ENCODE assay signal across 13 cellular contexts in genomic region chr1:227998374-227999055, GRCh38. TPM values are rescaled to one million over a fixed set of nuclear protein-coding genes. Genes with fewer than 3 reads are reported as not detected.
DNase-seq lines count a peak whose midpoint lies in the region; ATAC-seq and FAIRE-seq lines count a peak whose summit lies in the region.
"Had no signal": no experiment of that assay in that cellular context is flagged by ENCODE, and none has a peak within 500 bp of the region (broad histone marks: within the 10 kb centered on the region; RNA-seq: fewer than 3 reads in every experiment).

No MANE protein-coding gene starts in this region.

- no peak for FAIRE-seq in urothelium cell line (lab: Jason Lieb, UNC)

- H3K4me1 Mint-ChIP-seq in activated naive CD4-positive, alpha-beta T cell treated with anti-CD3 and anti-CD28 coated beads for 36 hours (ENCODE audit: low read depth) = no peaks in the 10 kb centered on the region
- H3K4me1 Mint-ChIP-seq: GM23338 had no signal

- peaks cover 27% of the 10 kb centered on the region for H3K9me3 Mint-ChIP-seq in activated naive CD4-positive, alpha-beta T cell treated with anti-CD3 and anti-CD28 coated beads for 36 hours

- H3K27ac Mint-ChIP-seq in activated naive CD4-positive, alpha-beta T cell treated with anti-CD3 and anti-CD28 coated beads for 36 hours = no peak overlapping the region
- H3K27ac Mint-ChIP-seq: CD4-positive, alpha-beta T cell; GM23338 had no signal

- H3K4me3 Mint-ChIP-seq in activated naive CD4-positive, alpha-beta T cell treated with anti-CD3 and anti-CD28 coated beads for 36 hours = no peak overlapping the region
- H3K4me3 Mint-ChIP-seq: CD4-positive, alpha-beta T cell; GM23338 had no signal

- peaks cover 22% of the 10 kb centered on the region for H3K27me3 Mint-ChIP-seq in activated naive CD4-positive, alpha-beta T cell treated with anti-CD3 and anti-CD28 coated beads for 36 hours (ENCODE audit: low read depth)

- intact Hi-C loops in cardiac septum (cut with DNase I) = no loop called here
- intact Hi-C loops in Right ventricle myocardium superior (cut with DNase I) = no loop called here
- intact Hi-C loops in posterior vena cava (cut with DNase I) = no loop called here
- intact Hi-C loops in activated naive CD4-positive, alpha-beta T cell treated with anti-CD3 and anti-CD28 coated beads for 36 hours (cut with micrococcal nuclease) = loop anchor here (1.0 to 2.0 kb wide), 3 partner anchors 105 to 516 kb away; partner anchors contain the start of gene C1orf35

- DNase-seq in cardiac septum (ENCODE audit: low spot score) (peak; percentile 62), Right ventricle myocardium superior (no peak), iPS-NIHi7 (ENCODE audit: extremely low spot score) (peak; percentile 6), posterior vena cava (ENCODE audit: low spot score) (peak; percentile 29), urothelium cell line (ENCODE audit: low spot score) (peak; percentile 0), OCI-M1 (lab: John Stamatoyannopoulos, UW) (no peak)
- DNase-seq in activated naive CD4-positive, alpha-beta T cell treated with anti-CD3 and anti-CD28 coated beads for 36 hours = no peak
- DNase-seq: NCI-H1436 treated with DMSO at 0.1 percent for 48 hours, NCI-H510A had no signal

- no peak for ATAC-seq in Right ventricle myocardium superior (ENCODE audit: poor library complexity)

- CTCF ChIA-PET in activated naive CD4-positive, alpha-beta T cell treated with anti-CD3 and anti-CD28 coated beads for 36 hours (lab: Charles Lee) = interaction anchor here (0.7 to 1.9 kb wide), 6 partner anchors 58 to 191 kb away, joined by 3 to 6 read pairs (median 4); no protein-coding TSS in a partner anchor

- no peaks in the 10 kb centered on the region for H3K36me3 Mint-ChIP-seq in activated naive CD4-positive, alpha-beta T cell treated with anti-CD3 and anti-CD28 coated beads for 36 hours (ENCODE audit: low read depth)

RNA-seq across cellular contexts. Expression of gene WNT3A, which starts 8.3 kb away (rescaled TPM):
- not detected for total RNA-seq in cardiac septum
- not detected for total RNA-seq in Right ventricle myocardium superior
- total RNA-seq in posterior vena cava = not detected
- total RNA-seq in activated naive CD4-positive, alpha-beta T cell treated with anti-CD3 and anti-CD28 coated beads for 36 hours = not detected
- total RNA-seq: GM12878, HT1080 had no signal

RNA-seq across cellular contexts. Expression of gene WNT9A, which starts 50.8 kb away (rescaled TPM):
- 6.5 TPM for total RNA-seq in cardiac septum
- total RNA-seq in Right ventricle myocardium superior = 0.59 TPM
- total RNA-seq in posterior vena cava = 1 to 10 TPM; 2.7 to 3.3 TPM
- not detected for total RNA-seq in activated naive CD4-positive, alpha-beta T cell treated with anti-CD3 and anti-CD28 coated beads for 36 hours
- total RNA-seq: CD4-positive, alpha-beta T cell; GM12878 had no signal

Comparison
In these comparisons a context has a peak if more than half of its experiments do, and no peak if none do; other contexts are left out.
1. DNase-seq: peak in cardiac septum (single experiment), iPS-NIHi7 (single experiment), posterior vena cava (single experiment) and urothelium cell line (single experiment); none in Right ventricle myocardium superior (single experiment), activated naive CD4-positive, alpha-beta T cell treated with anti-CD3 and anti-CD28 coated beads for 36 hours (single experiment) and OCI-M1 (single experiment).